Comparison of ENCODE assay signal across 13 cellular contexts in the genomic region with DNA sequence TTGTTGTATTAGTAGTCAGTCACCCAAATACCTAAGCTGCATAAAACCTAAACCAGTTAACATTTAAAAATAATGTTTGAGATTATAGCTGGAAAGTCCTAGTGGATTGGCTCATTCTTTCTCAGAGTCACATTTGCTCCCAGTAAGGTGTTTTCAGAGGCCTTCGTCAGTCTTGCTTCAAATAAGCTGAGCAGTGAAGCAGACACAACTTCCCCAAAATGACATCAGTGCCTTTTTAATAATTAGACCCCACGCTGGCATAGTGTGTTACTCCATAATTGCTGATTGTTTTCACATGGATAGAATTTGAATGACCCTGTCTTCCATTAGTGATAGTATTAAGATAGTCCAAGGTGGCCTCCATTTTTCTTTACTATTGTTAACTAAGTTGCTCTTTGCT.
"Had no signal": no experiment of that assay in that cellular context is flagged by ENCODE, and none has a peak within 500 bp of the region (broad histone marks: within the 10 kb centered on the region; RNA-seq: fewer than 3 reads in every experiment).

No MANE protein-coding gene starts in this region.

- H3K27ac Mint-ChIP-seq: activated naive CD4-positive, alpha-beta T cell treated with anti-CD3 and anti-CD28 coated beads for 36 hours; activated naive CD8-positive, alpha-beta T cell treated with anti-CD3 and anti-CD28 coated beads, Interleukin-2, amount 50 U/mL, for 24 hours; activated T-helper 17 cell treated with anti-CD3 and anti-CD28 coated beads, Interleukin-2, amount 50 U/mL, for 72 hours; naive thymus-derived CD4-positive, alpha-beta T cell had no signal

- H3K9me3 Mint-ChIP-seq: activated naive CD4-positive, alpha-beta T cell treated with anti-CD3 and anti-CD28 coated beads for 36 hours; activated naive CD8-positive, alpha-beta T cell treated with anti-CD3 and anti-CD28 coated beads, Interleukin-2, amount 50 U/mL, for 24 hours; activated T-helper 17 cell treated with anti-CD3 and anti-CD28 coated beads, Interleukin-2, amount 50 U/mL, for 72 hours; naive thymus-derived CD4-positive, alpha-beta T cell had no signal

- DNase-seq: activated CD4-positive, alpha-beta T cell treated with anti-CD3 and anti-CD28 coated beads, Interleukin-2, amount 50 U/mL, for 1 hour; activated naive CD4-positive, alpha-beta T cell treated with anti-CD3 and anti-CD28 coated beads for 36 hours; activated naive CD8-positive, alpha-beta T cell treated with anti-CD3 and anti-CD28 coated beads, Interleukin-2, amount 50 U/mL, for 24 hours; activated T-cell treated with anti-CD3 and anti-CD28 coated beads for 4 hours; aorta; cortex of kidney; effector CD4-positive, alpha-beta T cell; hippocampal formation; naive thymus-derived CD4-positive, alpha-beta T cell; pancreas; stimulated activated CD4-positive, alpha-beta T cell treated with anti-CD3 and anti-CD28 coated beads, Interleukin-1b, Interleukin-23, amount 100 ng/mL, for 48 hours had no signal

- H3K4me1 Mint-ChIP-seq: activated T-helper 17 cell treated with anti-CD3 and anti-CD28 coated beads, Interleukin-2, amount 50 U/mL, for 72 hours; naive thymus-derived CD4-positive, alpha-beta T cell had no signal

- H3K4me3 Mint-ChIP-seq: activated naive CD4-positive, alpha-beta T cell treated with anti-CD3 and anti-CD28 coated beads for 36 hours; activated naive CD8-positive, alpha-beta T cell treated with anti-CD3 and anti-CD28 coated beads, Interleukin-2, amount 50 U/mL, for 24 hours; activated T-helper 17 cell treated with anti-CD3 and anti-CD28 coated beads, Interleukin-2, amount 50 U/mL, for 72 hours; naive thymus-derived CD4-positive, alpha-beta T cell had no signal

- ATAC-seq: activated naive CD8-positive, alpha-beta T cell treated with anti-CD3 and anti-CD28 coated beads, Interleukin-2, amount 50 U/mL, for 24 hours; activated T-helper 17 cell treated with anti-CD3 and anti-CD28 coated beads, Interleukin-2, amount 50 U/mL, for 72 hours; left lobe of liver; naive thymus-derived CD4-positive, alpha-beta T cell; pancreas had no signal

- H3K27me3 Mint-ChIP-seq: activated naive CD8-positive, alpha-beta T cell treated with anti-CD3 and anti-CD28 coated beads, Interleukin-2, amount 50 U/mL, for 24 hours; activated T-helper 17 cell treated with anti-CD3 and anti-CD28 coated beads, Interleukin-2, amount 50 U/mL, for 72 hours; naive thymus-derived CD4-positive, alpha-beta T cell had no signal
